Comparison of ENCODE assay signal across 8 cellular contexts in the genomic region with DNA sequence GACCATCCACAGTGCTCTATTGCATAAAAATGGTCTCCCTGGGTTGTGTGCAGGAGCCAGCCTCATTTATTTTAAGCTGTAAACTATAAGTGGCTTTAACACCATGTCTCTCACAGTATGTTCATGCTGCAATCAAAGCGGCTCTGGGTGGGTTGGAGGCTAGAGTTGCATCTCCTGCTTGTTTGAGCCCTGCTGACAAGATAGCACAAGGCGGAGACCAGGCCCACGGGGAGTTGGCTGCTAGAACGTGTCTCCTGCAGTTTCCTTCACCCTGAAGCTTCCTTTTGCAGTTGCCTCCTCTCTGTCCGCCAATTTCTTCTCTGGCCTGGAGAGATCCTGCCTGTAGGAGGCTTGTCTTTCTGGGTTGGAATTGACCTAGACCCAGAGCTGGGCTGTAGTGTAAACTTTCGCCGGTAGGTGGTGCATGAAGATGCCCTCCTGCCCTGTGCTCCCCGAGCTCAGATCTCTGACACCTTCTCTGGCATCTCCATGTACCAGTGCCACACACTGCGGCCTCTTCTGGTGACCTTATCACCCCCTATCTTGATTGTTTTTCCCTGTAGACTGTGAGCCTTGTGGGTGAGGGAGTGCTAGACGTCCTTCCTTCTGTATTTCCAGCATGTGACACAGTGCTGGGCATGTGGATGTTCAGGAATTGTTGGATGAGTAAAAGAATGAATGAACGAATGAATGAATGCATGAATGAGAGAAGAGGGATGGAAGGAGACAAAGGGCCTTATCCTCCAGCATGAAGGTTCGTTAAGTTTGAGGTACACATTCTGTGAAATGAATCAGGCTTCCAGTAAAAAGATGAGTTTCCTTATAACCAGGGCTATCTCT. TPM values are rescaled to one million over a fixed set of nuclear protein-coding genes. Genes with fewer than 3 reads are reported as not detected.
A peak's percentile ranks its signal among the peaks of the same experiment; 100 is the strongest.
DNase-seq lines count a peak whose midpoint lies in the region; ATAC-seq, FAIRE-seq and TF ChIP-seq lines count a peak whose summit lies in the region.

No MANE protein-coding gene starts in this region.

- no peaks in the 10 kb centered on the region for H3K36me3 Mint-ChIP-seq in activated naive CD4-positive, alpha-beta T cell treated with anti-CD3 and anti-CD28 coated beads, Interleukin-2, amount 10 ng/mL, durations not matched to agents 7 days and 5 days

- ATAC-seq in GM21381 (IDR thresholded peaks at IDR 0.05; ENCODE audit: unreplicated experiment) (peak; percentile 86), Right ventricle myocardium superior (ENCODE audit: poor library complexity) (peak; percentile 91), psoas muscle (peak; percentile 90 to 97 (median 94))

- no peaks in the 10 kb centered on the region for H3K36me3 ChIP-seq in psoas muscle (ENCODE audit: insufficient read depth in 1 of 2, low read depth in 1 of 2)

- peaks cover 2% of the 10 kb centered on the region for H3K4me1 ChIP-seq in psoas muscle

- no peak overlapping the region for H3K4me3 ChIP-seq in psoas muscle

- H3K4me3 Mint-ChIP-seq in activated naive CD4-positive, alpha-beta T cell treated with anti-CD3 and anti-CD28 coated beads, Interleukin-2, amount 10 ng/mL, durations not matched to agents 7 days and 5 days = no peak overlapping the region

- peak; percentile 84 for FAIRE-seq in HTR-8/SVneo (lab: Jason Lieb, UNC)

- DNase-seq in DMS153 treated with DMSO at 0.1 percent for 48 hours (lab: John Stamatoyannopoulos, UW; ENCODE audit: unreplicated experiment) (peak; percentile 22), HTR-8/SVneo (ENCODE audit: insufficient read length, low spot score) (peak; percentile 73), SK-MEL-5 (ENCODE audit: low read depth, low spot score) (peak; percentile 90), Right ventricle myocardium superior (peak; percentile 75), psoas muscle (peak; percentile 67 to 83), NCI-H2029 treated with DMSO at 0.1 percent for 48 hours (lab: John Stamatoyannopoulos, UW) (no peak)
- peak; percentile 88 for DNase-seq in activated naive CD4-positive, alpha-beta T cell treated with anti-CD3 and anti-CD28 coated beads, Interleukin-2, amount 10 ng/mL, durations not matched to agents 7 days and 5 days

- CTCF ChIA-PET in activated naive CD4-positive, alpha-beta T cell treated with anti-CD3 and anti-CD28 coated beads, Interleukin-2, amount 10 ng/mL, durations not matched to agents 7 days and 5 days (lab: Charles Lee) = interaction anchor here (0.6 to 9.1 kb wide), 30 partner anchors 9 to 450 kb away, joined by 3 to 153 read pairs (median 6); a partner anchor contains a TSS

- TF ChIP-seq CTCF in psoas muscle (IDR thresholded peaks at IDR 0.05) = peak; percentile 86

- H3K4me1 Mint-ChIP-seq in activated naive CD4-positive, alpha-beta T cell treated with anti-CD3 and anti-CD28 coated beads, Interleukin-2, amount 10 ng/mL, durations not matched to agents 7 days and 5 days = peaks cover 5% of the 10 kb centered on the region

- H3K9me3 ChIP-seq in psoas muscle = no peaks in the 10 kb centered on the region

- 30 to 37% (median 30%) methylated on average over 12 of the region's 12 CpGs for WGBS in psoas muscle, 3 donors

- no peak overlapping the region for H3K27ac ChIP-seq in psoas muscle

- no peaks in the 10 kb centered on the region for H3K27me3 ChIP-seq in psoas muscle (ENCODE audit: insufficient read depth in 3 of 3, low read length in 2 of 3)

- intact Hi-C loops in Right ventricle myocardium superior (cut with DNase I) = loop anchor here (5.0 kb wide), 1 partner anchor 101 kb away; no protein-coding TSS in a partner anchor
- intact Hi-C loops in psoas muscle (cut with DNase I) = loop anchor here (1.0 to 5.0 kb wide), 3 partner anchors 100 to 141 kb away; no protein-coding TSS in a partner anchor

- H3K27me3 Mint-ChIP-seq in activated naive CD4-positive, alpha-beta T cell treated with anti-CD3 and anti-CD28 coated beads, Interleukin-2, amount 10 ng/mL, durations not matched to agents 7 days and 5 days = peaks cover 10% of the 10 kb centered on the region

- no peaks in the 10 kb centered on the region for H3K9me3 Mint-ChIP-seq in activated naive CD4-positive, alpha-beta T cell treated with anti-CD3 and anti-CD28 coated beads, Interleukin-2, amount 10 ng/mL, durations not matched to agents 7 days and 5 days

- H3K27ac Mint-ChIP-seq in activated naive CD4-positive, alpha-beta T cell treated with anti-CD3 and anti-CD28 coated beads, Interleukin-2, amount 10 ng/mL, durations not matched to agents 7 days and 5 days = no peak overlapping the region

- in situ Hi-C loops in SK-MEL-5 (cut with HindIII; ENCODE audit: low pct_unique_long_range_greater_than_20kb, low sequenced_read_pairs) = loop anchor here (25.0 kb wide), 1 partner anchor 151 kb away; no protein-coding TSS in a partner anchor

RNA-seq across cellular contexts. Expression of a gene that starts 10.4 kb away (rescaled TPM):
- 3.5 and 4.4 TPM in 2 replicates for total RNA-seq in SK-MEL-5 (2014; rRNA removed; shearing (Covaris generic))
- 3.4 and 4.3 TPM in 2 replicates for polyA plus RNA-seq in SK-MEL-5 (2015; cell fraction: cytosol; rRNA removed)
- 2.5 and 2.6 TPM in 2 replicates for polyA plus RNA-seq in SK-MEL-5 (2015; cell fraction: nucleus; rRNA removed)
- total RNA-seq in Right ventricle myocardium superior (0.56 TPM), psoas muscle (under 1 TPM; 0.06 to 0.15 (median 0.10) TPM)
- under 1 TPM; 0.04 to 0.96 (median 0.09) TPM for polyA plus RNA-seq in psoas muscle

RNA-seq across cellular contexts. Expression of a gene that starts 39.4 kb away (rescaled TPM):
- not detected in 2 replicates for total RNA-seq in SK-MEL-5 (2014; rRNA removed; shearing (Covaris generic))
- not detected in 2 replicates for polyA plus RNA-seq in SK-MEL-5 (2015; cell fraction: cytosol; rRNA removed)
- polyA plus RNA-seq in SK-MEL-5 (2015; cell fraction: nucleus; rRNA removed) = not detected in 2 replicates
- total RNA-seq in Right ventricle myocardium superior (1.3 TPM), psoas muscle (1 to 10 TPM in 3 of 4 donors, under 1 TPM in 1; 0.71 to 3.9 (median 2.2) TPM)
- under 1 TPM; 0.04 to 0.69 (median 0.61) TPM for polyA plus RNA-seq in psoas muscle

RNA-seq across cellular contexts. Expression of a gene that starts 44.5 kb away (rescaled TPM):
- 235 and 237 TPM in 2 replicates for total RNA-seq in SK-MEL-5 (2014; rRNA removed; shearing (Covaris generic))
- polyA plus RNA-seq in SK-MEL-5 (2015; cell fraction: cytosol; rRNA removed) = 168 and 212 TPM in 2 replicates
- polyA plus RNA-seq in SK-MEL-5 (2015; cell fraction: nucleus; rRNA removed) = 172 and 176 TPM in 2 replicates
- total RNA-seq in Right ventricle myocardium superior (181 TPM), psoas muscle (100 to 1,000 TPM; 145 to 190 (median 171) TPM)
- polyA plus RNA-seq in psoas muscle = 100 to 1,000 TPM in 1 of 3 donors, 10 to 100 TPM in 2; 66.5 to 124 (median 79.7) TPM

RNA-seq across cellular contexts. Expression of a gene that starts 44.6 kb away (rescaled TPM):
- total RNA-seq in SK-MEL-5 (2014; rRNA removed; shearing (Covaris generic)) = 9.0 and 11.2 TPM in 2 replicates
- 9.5 and 15.4 TPM in 2 replicates for polyA plus RNA-seq in SK-MEL-5 (2015; cell fraction: cytosol; rRNA removed)
- polyA plus RNA-seq in SK-MEL-5 (2015; cell fraction: nucleus; rRNA removed) = 8.6 and 30.4 TPM in 2 replicates
- 11.6 TPM for total RNA-seq in Right ventricle myocardium superior
- 10 to 100 TPM in 1 of 4 donors, 1 to 10 TPM in 3; 6.5 to 14.4 (median 7.8) TPM for total RNA-seq in psoas muscle
- polyA plus RNA-seq in psoas muscle = 10 to 100 TPM; 10.4 to 15.0 (median 10.6) TPM
